19 cellular contexts compared by ENCODE assay signal in genomic region chr5:127849436-127849835, GRCh38.
DNase-seq lines count a peak whose midpoint lies in the region; ATAC-seq, FAIRE-seq and TF ChIP-seq lines count a peak whose summit lies in the region.
"Had no signal": no experiment of that assay in that cellular context is flagged by ENCODE, and none has a peak within 500 bp of the region (broad histone marks: within the 10 kb centered on the region; RNA-seq: fewer than 3 reads in every experiment).

No MANE protein-coding gene starts in this region.

- no peaks in the 10 kb centered on the region for H4K20me1 ChIP-seq in keratinocyte (ENCODE audit: control insufficient read depth, extremely low read depth, insufficient read depth, low read length)

- TF ChIP-seq CTCF in breast epithelium (IDR thresholded peaks at IDR 0.05) (no peak), MCF 10A (IDR thresholded peaks at IDR 0.05; ENCODE audit: unreplicated experiment) (no peak), RWPE2 (IDR thresholded peaks at IDR 0.05; ENCODE audit: poor library complexity, severe bottlenecking) (no peak), keratinocyte (optimal IDR thresholded peaks at IDR 0.05 in 1 of 3, IDR thresholded peaks at IDR 0.05 in 1 of 3, conservative IDR thresholded peaks at IDR 0.05 in 1 of 3; ENCODE audit: extremely low read depth in 1 of 3, insufficient read depth in 2 of 3, low read length in 3 of 3) (no peak), transverse colon (IDR thresholded peaks at IDR 0.05) (no peak)

- no TSS peak for BruUV-seq in MCF 10A (replicated peaks; lab: Mats Ljungman, UMichigan)

- POLR2A ChIA-PET in MCF 10A (lab: Yijun Ruan, JAX), result interaction anchor here (0.6 to 0.8 kb wide), 3 partner anchors 8 to 184 kb away, joined by 3 read pairs; no protein-coding TSS in a partner anchor

- H3K4me1 ChIP-seq in breast epithelium, result no peaks in the 10 kb centered on the region
- H3K4me1 ChIP-seq in RWPE2 (ENCODE audit: insufficient read depth, poor library complexity, severe bottlenecking), result no peaks in the 10 kb centered on the region
- H3K4me1 ChIP-seq in keratinocyte (ENCODE audit: control insufficient read depth, extremely low read depth, insufficient read depth, low read length), result no peaks in the 10 kb centered on the region
- H3K4me1 ChIP-seq in transverse colon, result peaks cover 0 to 57% (median 32%) of the 10 kb centered on the region in 4 donors

- WGBS in transverse colon (ENCODE audit: low coverage in 1 of 2), 2 donors, result 33 to 36% methylated on average over 2 of the region's 2 CpGs

- peak; percentile 70 for ATAC-seq in RWPE2 (ENCODE audit: low read depth)
- ATAC-seq in natural killer cell treated with Interleukin-12 subunit alpha and Interleukin-12 subunit beta and Interleukin-15 and Interleukin-18, amount 100 ng/mL, for 72 hours, result no peak
- ATAC-seq: Right ventricle myocardium inferior had no signal

- peak overlapping the region; percentile 38 to 50 for H3K27ac ChIP-seq in breast epithelium
- no peak overlapping the region for H3K27ac ChIP-seq in RWPE2 (ENCODE audit: poor library complexity, severe bottlenecking)
- no peak overlapping the region for H3K27ac ChIP-seq in keratinocyte (ENCODE audit: control insufficient read depth, insufficient read depth, low read length)
- H3K27ac ChIP-seq in transverse colon, result peak overlapping the region; percentile 61 to 69 (median 67)
- H3K27ac ChIP-seq: 22Rv1 had no signal

- no peaks in the 10 kb centered on the region for H3K79me2 ChIP-seq in keratinocyte (ENCODE audit: control insufficient read depth, insufficient read depth, low read length)

- peak overlapping the region; percentile 65 for H2AFZ ChIP-seq in keratinocyte (ENCODE audit: control insufficient read depth, low read length)

- no peak for TF ChIP-seq POLR2A in breast epithelium (IDR thresholded peaks at IDR 0.05)
- no peak for TF ChIP-seq POLR2A in transverse colon (IDR thresholded peaks at IDR 0.05)

- H3K4me3 Mint-ChIP-seq in MCF 10A (ENCODE audit: unreplicated experiment), result no peak overlapping the region
- no peak overlapping the region for H3K4me3 Mint-ChIP-seq in natural killer cell treated with Interleukin-12 subunit alpha and Interleukin-12 subunit beta and Interleukin-15 and Interleukin-18, amount 100 ng/mL, for 72 hours
- H3K4me3 Mint-ChIP-seq: B cell; CD4-positive, CD25-positive, alpha-beta regulatory T cell had no signal

- H3K27me3 ChIP-seq in breast epithelium, result no peaks in the 10 kb centered on the region
- H3K27me3 ChIP-seq in RWPE2 (ENCODE audit: insufficient read depth, poor library complexity, severe bottlenecking), result no peaks in the 10 kb centered on the region
- no peaks in the 10 kb centered on the region for H3K27me3 ChIP-seq in keratinocyte (ENCODE audit: control insufficient read depth, extremely low read depth, insufficient read depth, low read length)
- no peaks in the 10 kb centered on the region for H3K27me3 ChIP-seq in transverse colon

- intact Hi-C loops in breast epithelium (cut with DNase I; ENCODE audit: low total_unique reads), result no loop called here
- intact Hi-C loops in MCF 10A (cut with micrococcal nuclease), result no loop called here
- intact Hi-C loops in transverse colon (cut with DNase I; ENCODE audit: low total_unique reads), result no loop called here

- in situ Hi-C loops in transverse colon (cut with MboI; ENCODE audit: low pct_ligation_motif_present in 1 of 4, low pct_unique_long_range_greater_than_20kb in 1 of 4, low sequenced_read_pairs in 3 of 4), result no loop called here

- H3K4me2 ChIP-seq in keratinocyte (ENCODE audit: control insufficient read depth, extremely low read depth, insufficient read depth, low read depth, low read length), result peak overlapping the region; percentile 9

- dilution Hi-C loops in keratinocyte (cut with MboI; ENCODE audit: extremely low pct_ligation_motif_present, low sequenced_read_pairs), result no loop called here

- H3K9me1 ChIP-seq in keratinocyte (ENCODE audit: control insufficient read depth, extremely low read depth, insufficient read depth, low read length), result no peaks in the 10 kb centered on the region

- H3K9ac ChIP-seq in keratinocyte (ENCODE audit: control insufficient read depth, extremely low read depth, insufficient read depth, low read length), result no peak overlapping the region

- no peak overlapping the region for H3K27ac Mint-ChIP-seq in MCF 10A (ENCODE audit: low read depth, unreplicated experiment)
- H3K27ac Mint-ChIP-seq in natural killer cell treated with Interleukin-12 subunit alpha and Interleukin-12 subunit beta and Interleukin-15 and Interleukin-18, amount 100 ng/mL, for 72 hours, result no peak overlapping the region
- H3K27ac Mint-ChIP-seq: B cell; CD4-positive, CD25-positive, alpha-beta regulatory T cell had no signal

- H3K4me1 Mint-ChIP-seq in MCF 10A (ENCODE audit: insufficient read depth, unreplicated experiment), result peaks cover 6% of the 10 kb centered on the region
- H3K4me1 Mint-ChIP-seq in natural killer cell treated with Interleukin-12 subunit alpha and Interleukin-12 subunit beta and Interleukin-15 and Interleukin-18, amount 100 ng/mL, for 72 hours (ENCODE audit: low read depth in 2 of 2), result no peaks in the 10 kb centered on the region
- H3K4me1 Mint-ChIP-seq: B cell; CD4-positive, CD25-positive, alpha-beta regulatory T cell had no signal

- no peak for DNase-seq in breast epithelium (ENCODE audit: low spot score in 2 of 2)
- no peak for DNase-seq in MCF 10A (ENCODE audit: unreplicated experiment)
- no peak for DNase-seq in RWPE2 (ENCODE audit: low spot score)
- no peak for DNase-seq in keratinocyte (ENCODE audit: low read depth, low spot score)
- DNase-seq in transverse colon, result no peak
- DNase-seq in natural killer cell treated with Interleukin-12 subunit alpha and Interleukin-12 subunit beta and Interleukin-15 and Interleukin-18, amount 100 ng/mL, for 72 hours (ENCODE audit: low spot score), result no peak
- no peak for DNase-seq in NCI-H1105 (lab: John Stamatoyannopoulos, UW)
- no peak for DNase-seq in NCI-H2227 treated with DMSO at 0.1 percent for 48 hours (lab: John Stamatoyannopoulos, UW)
- DNase-seq: Calu3; CD4-positive, CD25-positive, alpha-beta regulatory T cell; DMS53; IMR-90; Kasumi-1; NCI-H187; NCI-H345; NK-92 treated with Interleukin-12 subunit alpha and Interleukin-12 subunit beta, amount 100 ng/mL, for 24 hours had no signal

- no peaks in the 10 kb centered on the region for H3K36me3 Mint-ChIP-seq in MCF 10A (ENCODE audit: insufficient read depth, unreplicated experiment)
- H3K36me3 Mint-ChIP-seq in natural killer cell treated with Interleukin-12 subunit alpha and Interleukin-12 subunit beta and Interleukin-15 and Interleukin-18, amount 100 ng/mL, for 72 hours, result no peaks in the 10 kb centered on the region
- H3K36me3 Mint-ChIP-seq: CD4-positive, CD25-positive, alpha-beta regulatory T cell had no signal

- H3K36me3 ChIP-seq in breast epithelium (no peaks in the 10 kb centered on the region), RWPE2 (ENCODE audit: low read depth) (no peaks in the 10 kb centered on the region), keratinocyte (ENCODE audit: control insufficient read depth in 2 of 2, extremely low read depth in 1 of 2, insufficient read depth in 2 of 2, low read length in 2 of 2) (no peaks in the 10 kb centered on the region), transverse colon (no peaks in the 10 kb centered on the region)

- TF ChIP-seq EP300 in transverse colon (IDR thresholded peaks at IDR 0.05; ENCODE audit: low read depth), result no peak

- no peaks in the 10 kb centered on the region for H3K9me3 ChIP-seq in breast epithelium
- no peaks in the 10 kb centered on the region for H3K9me3 ChIP-seq in RWPE2 (ENCODE audit: severe bottlenecking)
- H3K9me3 ChIP-seq in keratinocyte (ENCODE audit: control insufficient read depth, low read depth, low read length), result no peaks in the 10 kb centered on the region
- no peaks in the 10 kb centered on the region for H3K9me3 ChIP-seq in transverse colon

- no peaks in the 10 kb centered on the region for H3K9me3 Mint-ChIP-seq in MCF 10A (ENCODE audit: unreplicated experiment)
- peaks cover 3% of the 10 kb centered on the region for H3K9me3 Mint-ChIP-seq in natural killer cell treated with Interleukin-12 subunit alpha and Interleukin-12 subunit beta and Interleukin-15 and Interleukin-18, amount 100 ng/mL, for 72 hours
- H3K9me3 Mint-ChIP-seq: CD4-positive, CD25-positive, alpha-beta regulatory T cell had no signal

- no peak for FAIRE-seq in keratinocyte (lab: Jason Lieb, UNC)

- CTCF ChIA-PET in MCF 10A (lab: Yijun Ruan, JAX), result interaction anchor here (0.9 to 1.0 kb wide), 2 partner anchors 47 to 93 kb away, joined by 4 to 6 read pairs; no protein-coding TSS in a partner anchor

- H3K4me3 ChIP-seq in breast epithelium (no peak overlapping the region), RWPE2 (ENCODE audit: severe bottlenecking) (no peak overlapping the region), keratinocyte (ENCODE audit: control insufficient read depth in 2 of 3, extremely low read depth in 1 of 3, insufficient read depth in 2 of 3, low read depth in 1 of 3, low read length in 3 of 3) (no peak overlapping the region), transverse colon (no peak overlapping the region)

- H3K27me3 Mint-ChIP-seq in MCF 10A (ENCODE audit: insufficient read depth, unreplicated experiment), result no peaks in the 10 kb centered on the region
- peaks cover 0 to 7% of the 10 kb centered on the region in 2 donors for H3K27me3 Mint-ChIP-seq in natural killer cell treated with Interleukin-12 subunit alpha and Interleukin-12 subunit beta and Interleukin-15 and Interleukin-18, amount 100 ng/mL, for 72 hours
- H3K27me3 Mint-ChIP-seq: B cell had no signal

Comparison
In these comparisons a context has a peak if more than half of its experiments do, and no peak if none do; other contexts are left out.
1. H3K27ac ChIP-seq: peak in breast epithelium (2 of 2) and transverse colon (4 of 4); none in RWPE2 (single experiment) and keratinocyte (single experiment).